ENCODE assay signal across 8 cellular contexts in the genomic region with DNA sequence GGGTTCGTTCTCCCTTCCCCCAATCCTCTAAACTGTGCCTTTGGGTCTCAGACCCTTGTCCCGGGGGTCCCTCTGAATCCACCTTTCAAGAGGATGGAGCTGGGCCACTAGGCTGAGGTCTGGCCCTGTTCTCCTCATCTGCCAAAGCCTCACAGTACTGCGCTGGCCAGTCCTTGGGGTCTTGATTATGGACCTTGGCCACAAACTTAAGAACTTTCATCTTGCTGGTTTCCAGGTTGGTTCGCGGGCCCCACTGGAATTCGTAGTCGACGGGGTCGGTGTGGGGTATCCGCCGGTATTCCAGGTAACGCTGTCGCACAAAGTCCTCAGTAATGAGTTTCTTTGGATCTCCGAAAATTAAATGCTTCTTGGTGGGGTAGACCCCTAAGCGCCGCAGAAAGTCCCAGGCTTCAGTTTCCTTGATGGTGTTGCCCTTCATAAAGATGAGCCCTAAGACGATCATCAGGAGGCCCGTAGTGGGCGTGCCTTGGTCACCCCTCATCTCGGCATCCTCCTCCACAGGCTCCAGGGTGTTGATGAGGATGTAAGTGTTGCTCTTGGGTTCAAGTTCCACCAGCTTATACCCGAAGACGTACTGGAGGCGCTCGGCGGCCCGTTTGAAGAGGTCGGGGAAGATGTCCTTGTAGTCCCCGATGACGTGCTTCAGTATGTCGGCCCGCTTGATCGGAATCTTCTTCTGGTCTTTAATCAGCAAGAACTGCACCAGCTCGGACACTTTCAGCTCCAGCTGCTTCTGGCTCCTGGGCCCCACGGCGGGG. TPM values are rescaled to one million over a fixed set of nuclear protein-coding genes. Genes with fewer than 3 reads are reported as not detected.
DNase-seq lines count a peak whose midpoint lies in the region; ATAC-seq and TF ChIP-seq lines count a peak whose summit lies in the region.

No MANE protein-coding gene starts in this region.

- H3K4me3 ChIP-seq in dorsolateral prefrontal cortex (peak overlapping the region; percentile 55 to 100 (median 86)), lung (peak overlapping the region; percentile 87)

- H3K36me3 Mint-ChIP-seq in activated CD4-positive, alpha-beta T cell treated with anti-CD3 and anti-CD28 coated beads, Interleukin-2, amount 10 ng/mL, durations not matched to agents 24 days and 14 days (ENCODE audit: low read depth), result peaks cover 5% of the 10 kb centered on the region

- no peaks in the 10 kb centered on the region for H3K9me3 Mint-ChIP-seq in activated CD4-positive, alpha-beta T cell treated with anti-CD3 and anti-CD28 coated beads, Interleukin-2, amount 10 ng/mL, durations not matched to agents 24 days and 14 days

- H3K4me1 ChIP-seq in ES-I3 (ENCODE audit: insufficient read depth, low read length) (peaks cover 8% of the 10 kb centered on the region; the same call in 1 of the 2 replicates), lung (ENCODE audit: control insufficient read depth in 2 of 2, insufficient read depth in 2 of 2, low read length in 2 of 2) (peaks cover 4 to 6% of the 10 kb centered on the region in 2 donors)

- ATAC-seq in GM21737 (IDR thresholded peaks at IDR 0.05; ENCODE audit: unreplicated experiment), result peak; percentile 21
- ATAC-seq in lung (ENCODE audit: insufficient read depth, low FRiP score), result peak; percentile 31

- H3K27me3 Mint-ChIP-seq in activated CD4-positive, alpha-beta T cell treated with anti-CD3 and anti-CD28 coated beads, Interleukin-2, amount 10 ng/mL, durations not matched to agents 24 days and 14 days, result peaks cover 3% of the 10 kb centered on the region

- no peaks in the 10 kb centered on the region for H3K9me3 ChIP-seq in ES-I3 (ENCODE audit: control insufficient read depth, insufficient read depth, low read length)
- no peaks in the 10 kb centered on the region for H3K9me3 ChIP-seq in lung (ENCODE audit: control insufficient read depth in 2 of 2, insufficient read depth in 1 of 2, low read length in 1 of 2)

- H3K4me1 Mint-ChIP-seq in activated CD4-positive, alpha-beta T cell treated with anti-CD3 and anti-CD28 coated beads, Interleukin-2, amount 10 ng/mL, durations not matched to agents 24 days and 14 days, result peaks cover 42% of the 10 kb centered on the region

- H3K27me3 ChIP-seq in dorsolateral prefrontal cortex (no peaks in the 10 kb centered on the region), lung (ENCODE audit: control insufficient read depth, insufficient read depth) (no peaks in the 10 kb centered on the region)

- TF ChIP-seq CTCF in dorsolateral prefrontal cortex (IDR thresholded peaks at IDR 0.05 in 54 of 56, conservative IDR thresholded peaks at IDR 0.05 in 2 of 56; ENCODE audit: low read depth in 1 of 56, partially characterized antibody in 56 of 56), result no peak
- TF ChIP-seq CTCF in lung (IDR thresholded peaks at IDR 0.05; ENCODE audit: control extremely low read depth, extremely low read depth), result no peak

- H3K27ac Mint-ChIP-seq in activated CD4-positive, alpha-beta T cell treated with anti-CD3 and anti-CD28 coated beads, Interleukin-2, amount 10 ng/mL, durations not matched to agents 24 days and 14 days, result peak overlapping the region; percentile 99

- H3K27ac ChIP-seq in dorsolateral prefrontal cortex (peak overlapping the region; percentile 70 to 97 (median 94)), lung (ENCODE audit: low read depth in 1 of 2, low read length in 1 of 2) (peak overlapping the region; percentile 94 to 96)

- intact Hi-C loops in activated CD4-positive, alpha-beta T cell treated with anti-CD3 and anti-CD28 coated beads, Interleukin-2, amount 10 ng/mL, durations not matched to agents 24 days and 14 days (cut with micrococcal nuclease), result no loop called here
- intact Hi-C loops in dorsolateral prefrontal cortex (cut with DNase I), result loop anchor here in 1 of 2 donors (5.0 kb wide), 1 partner anchor 132 kb away; no protein-coding TSS in a partner anchor

- peak overlapping the region; percentile 91 for H3K4me3 Mint-ChIP-seq in activated CD4-positive, alpha-beta T cell treated with anti-CD3 and anti-CD28 coated beads, Interleukin-2, amount 10 ng/mL, durations not matched to agents 24 days and 14 days

- 5% methylated on average over 35 of the region's 35 CpGs for WGBS in lung, 2 donors

- H3K36me3 ChIP-seq in ES-I3 (ENCODE audit: insufficient read depth, low read length) (no peaks in the 10 kb centered on the region), lung (ENCODE audit: control insufficient read depth in 2 of 2, insufficient read depth in 2 of 2, low read length in 2 of 2) (no peaks in the 10 kb centered on the region)

- DNase-seq in LHCN-M2 (ENCODE audit: low read depth) (peak; percentile 12), dorsolateral prefrontal cortex (peak in 7 of 10 donors; percentile 22 to 61 (median 32)), lung (ENCODE audit: low spot score) (no peak), T1000 (lab: John Stamatoyannopoulos, UW) (no peak)
- DNase-seq in activated CD4-positive, alpha-beta T cell treated with anti-CD3 and anti-CD28 coated beads, Interleukin-2, amount 10 ng/mL, durations not matched to agents 24 days and 14 days, result peak; percentile 85
- DNase-seq in stimulated activated CD8-positive, alpha-beta memory T cell treated with anti-CD3 and anti-CD28 coated beads, Interleukin-15, amount 100 ng/mL, for 1 hour (ENCODE audit: low read depth), result peak; percentile 20

- peak overlapping the region; percentile 81 for H3K9ac ChIP-seq in ES-I3 (ENCODE audit: low read depth, low read length)

RNA-seq across cellular contexts. Expression of a gene that starts 0.7 kb away (rescaled TPM):
- total RNA-seq in LHCN-M2 (2014; rRNA removed) (13.1 and 13.8 TPM in 2 replicates), dorsolateral prefrontal cortex (10 to 100 TPM in 42 of 120 experiments, 1 to 10 TPM in 78; 5.2 to 12.0 (median 9.5) TPM), lung (10 to 100 TPM in 1 of 2 donors, 1 to 10 TPM in 1; 6.2 to 11.4 TPM)
- 5.4 TPM for polyA plus RNA-seq in LHCN-M2 (2012)
- 8.9 and 10.0 TPM in 2 replicates for total RNA-seq in activated CD4-positive, alpha-beta T cell treated with anti-CD3 and anti-CD28 coated beads, Interleukin-2, amount 10 ng/mL, durations not matched to agents 24 days and 14 days
- 1 to 10 TPM; 4.8 to 5.7 TPM for polyA plus RNA-seq in lung

Comparison
In these comparisons a context has a peak if more than half of its experiments do, and no peak if none do; other contexts are left out.
1. DNase-seq: peak in LHCN-M2 (single experiment), activated CD4-positive, alpha-beta T cell treated with anti-CD3 and anti-CD28 coated beads, Interleukin-2, amount 10 ng/mL, durations not matched to agents 24 days and 14 days (single experiment), dorsolateral prefrontal cortex (7 of 10) and stimulated activated CD8-positive, alpha-beta memory T cell treated with anti-CD3 and anti-CD28 coated beads, Interleukin-15, amount 100 ng/mL, for 1 hour (single experiment); none in lung (single experiment) and T1000 (single experiment).